Comparison of ENCODE assay signal across 2 cellular contexts in the genomic region with DNA sequence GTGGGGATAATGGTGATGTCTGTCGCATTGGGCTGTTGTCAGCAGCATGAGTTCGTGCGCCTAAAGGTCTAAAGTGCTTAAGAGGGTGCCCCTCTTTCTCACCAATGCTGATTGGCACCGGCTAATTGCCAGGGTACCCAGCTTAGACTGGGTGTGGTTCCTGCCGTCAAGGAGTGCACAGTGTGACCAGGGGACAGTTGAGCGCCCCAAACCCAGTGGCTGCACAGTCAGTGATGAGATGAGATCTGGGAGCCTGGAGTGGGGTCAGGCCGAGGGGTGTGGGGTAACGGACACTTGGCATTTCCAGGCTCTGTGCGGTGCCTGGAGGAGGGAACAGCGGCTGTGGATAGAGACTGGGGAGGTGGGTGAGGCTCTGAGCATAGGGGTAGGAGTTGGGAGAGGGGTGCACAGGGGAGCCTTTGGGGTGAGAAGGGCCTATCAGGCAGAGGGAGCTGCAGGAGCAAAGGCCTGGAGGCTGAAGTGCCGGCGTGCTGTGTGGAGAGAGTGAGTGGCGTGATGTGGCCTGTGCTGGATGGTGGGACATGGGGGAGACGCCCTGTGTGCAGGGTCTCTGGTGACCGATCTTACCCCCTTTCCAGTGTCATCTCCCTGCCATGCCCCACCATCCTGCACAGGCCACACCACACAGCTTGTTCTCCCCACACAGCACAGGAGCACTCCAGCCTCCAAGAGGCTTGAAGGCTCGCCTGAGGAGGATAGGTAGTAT.
TF ChIP-seq lines count a peak whose summit lies in the region.

No MANE protein-coding gene starts in this region.

TF ChIP-seq in HepG2, 621 proteins besides CTCF, POLR2A, EP300 and RAD21 (continues in another document):
- no peak for TF ChIP-seq PPARG (CRISPR knock-in tag; conservative IDR thresholded peaks at IDR 0.05)
- TF ChIP-seq ZNF580 (CRISPR knock-in tag; IDR thresholded peaks at IDR 0.05; ENCODE audit: borderline replicate concordance, low read depth) = no peak
- no peak for TF ChIP-seq ZNF18 (CRISPR knock-in tag; IDR thresholded peaks at IDR 0.05; ENCODE audit: insufficient replicate concordance)
- TF ChIP-seq, protein P1, sequence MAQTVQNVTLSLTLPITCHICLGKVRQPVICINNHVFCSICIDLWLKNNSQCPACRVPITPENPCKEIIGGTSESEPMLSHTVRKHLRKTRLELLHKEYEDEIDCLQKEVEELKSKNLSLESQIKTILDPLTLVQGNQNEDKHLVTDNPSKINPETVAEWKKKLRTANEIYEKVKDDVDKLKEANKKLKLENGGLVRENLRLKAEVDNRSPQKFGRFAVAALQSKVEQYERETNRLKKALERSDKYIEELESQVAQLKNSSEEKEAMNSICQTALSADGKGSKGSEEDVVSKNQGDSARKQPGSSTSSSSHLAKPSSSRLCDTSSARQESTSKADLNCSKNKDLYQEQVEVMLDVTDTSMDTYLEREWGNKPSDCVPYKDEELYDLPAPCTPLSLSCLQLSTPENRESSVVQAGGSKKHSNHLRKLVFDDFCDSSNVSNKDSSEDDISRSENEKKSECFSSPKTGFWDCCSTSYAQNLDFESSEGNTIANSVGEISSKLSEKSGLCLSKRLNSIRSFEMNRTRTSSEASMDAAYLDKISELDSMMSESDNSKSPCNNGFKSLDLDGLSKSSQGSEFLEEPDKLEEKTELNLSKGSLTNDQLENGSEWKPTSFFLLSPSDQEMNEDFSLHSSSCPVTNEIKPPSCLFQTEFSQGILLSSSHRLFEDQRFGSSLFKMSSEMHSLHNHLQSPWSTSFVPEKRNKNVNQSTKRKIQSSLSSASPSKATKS (CRISPR knock-in tag; IDR thresholded peaks at IDR 0.05) = no peak
- TF ChIP-seq BATF2 (CRISPR knock-in tag; IDR thresholded peaks at IDR 0.05) = no peak
- peak; percentile 89 for TF ChIP-seq RBM22 (optimal IDR thresholded peaks at IDR 0.05; ENCODE audit: low read length)
- 0 out of 2 replicates have a peak, but pooled peaks have one; percentile 9 for TF ChIP-seq ZNF276 (CRISPR knock-in tag; IDR thresholded peaks at IDR 0.05; ENCODE audit: low read depth)
- TF ChIP-seq MATR3 (CRISPR knock-in tag; IDR thresholded peaks at IDR 0.05) = no peak
- no peak for TF ChIP-seq CBX5 (CRISPR knock-in tag; IDR thresholded peaks at IDR 0.05; ENCODE audit: borderline replicate concordance)
- TF ChIP-seq ZNF549 (CRISPR knock-in tag; IDR thresholded peaks at IDR 0.05) = no peak
- TF ChIP-seq REXO4 (CRISPR knock-in tag; IDR thresholded peaks at IDR 0.05; ENCODE audit: borderline replicate concordance) = no peak
- no peak for TF ChIP-seq PAXIP1 (CRISPR knock-in tag; conservative IDR thresholded peaks at IDR 0.05)
- peak; percentile 98 for TF ChIP-seq AGO2 (optimal IDR thresholded peaks at IDR 0.05; ENCODE audit: low read depth, low read length)
- no peak for TF ChIP-seq TGIF2 (CRISPR knock-in tag; IDR thresholded peaks at IDR 0.05)

TF ChIP-seq in H1, 55 proteins besides CTCF, POLR2A, EP300 and RAD21:
- TF ChIP-seq BCL11A (IDR thresholded peaks at IDR 0.05; ENCODE audit: low read depth in 2 of 2, low read length in 2 of 2) = no peak
